Comparison of ENCODE assay signal across 8 cellular contexts in genomic region chr3:129160891-129161859, GRCh38. TPM values are rescaled to one million over a fixed set of nuclear protein-coding genes. Genes with fewer than 3 reads are reported as not detected.
A peak's percentile ranks its signal among the peaks of the same experiment; 100 is the strongest.
DNase-seq lines count a peak whose midpoint lies in the region; ATAC-seq and TF ChIP-seq lines count a peak whose summit lies in the region.

Gene ISY1 (minus strand): TSS chr3:129161063. CDS start chr3:129160975, 88 bp downstream.

- ATAC-seq in HG02870 (IDR thresholded peaks at IDR 0.05; ENCODE audit: unreplicated experiment) (peak; percentile 81), heart right ventricle (peak; percentile 91 to 98 (median 95))

- H3K4me1 ChIP-seq in adrenal gland (replicated peaks in 1 of 2) (peaks cover 17% of the 10 kb centered on the region in 2 donors), heart right ventricle (peaks cover 8 to 33% (median 21%) of the 10 kb centered on the region in 9 donors)

- peak within 1 kb of the TSS; percentile 100 for H3K27ac Mint-ChIP-seq in progenitor cell of endocrine pancreas

- H3K36me3 Mint-ChIP-seq in progenitor cell of endocrine pancreas (ENCODE audit: insufficient read depth) = peaks cover 6% of the 10 kb centered on the region

- H3K9me3 Mint-ChIP-seq in progenitor cell of endocrine pancreas (ENCODE audit: low read depth) = no peaks in the 10 kb centered on the region

- H3K9me3 ChIP-seq in adrenal gland (replicated peaks in 1 of 3) (no peaks in the 10 kb centered on the region), heart right ventricle (no peaks in the 10 kb centered on the region)

- peaks cover 16% of the 10 kb centered on the region for H3K4me1 Mint-ChIP-seq in progenitor cell of endocrine pancreas (ENCODE audit: low read depth)

- intact Hi-C loops in adrenal gland (cut with DNase I) = no loop called here
- intact Hi-C loops in heart right ventricle (cut with DNase I) = loop anchor here in 3 of 10 donors (1.0 kb wide), 4 partner anchors 21 to 85 kb away; no protein-coding TSS in a partner anchor

- H3K27me3 Mint-ChIP-seq in progenitor cell of endocrine pancreas = no peaks in the 10 kb centered on the region

- H3K4me3 ChIP-seq in adrenal gland (peak within 1 kb of the TSS; percentile 39 to 87 (median 71)), heart right ventricle (peak within 1 kb of the TSS; percentile 68 to 95 (median 78))

- in situ Hi-C loops in GM13976 (cut with MboI; ENCODE audit: low sequenced_read_pairs, unreplicated experiment) = no loop called here

- WGBS in adrenal gland, 4 donors = 0 to 1% (median 0%) methylated on average over 45 to 67 of the region's 67 CpGs
- 0 to 1% methylated on average over 67 of the region's 67 CpGs for WGBS in heart right ventricle, 2 donors

- TF ChIP-seq CTCF in GM13976 (IDR thresholded peaks at IDR 0.05; ENCODE audit: borderline replicate concordance, control extremely low read depth, extremely low read depth, insufficient read depth, missing control alignments) (peak; percentile 60), adrenal gland (IDR thresholded peaks at IDR 0.05) (peak; percentile 42 to 82 (median 68)), heart right ventricle (IDR thresholded peaks at IDR 0.05) (peak; percentile 44 to 83 (median 75)), progenitor cell of endocrine pancreas (IDR thresholded peaks at IDR 0.05; ENCODE audit: unreplicated experiment) (peak; percentile 88)

- peak; percentile 93 for DNase-seq in GM13976 (ENCODE audit: low spot score)
- peak; percentile 98 for DNase-seq in NCI-H146 (lab: John Stamatoyannopoulos, UW)
- peak; percentile 81 to 96 (median 84) for DNase-seq in T-helper 1 cell
- peak; percentile 88 to 95 (median 92) for DNase-seq in adrenal gland
- DNase-seq in heart right ventricle = peak; percentile 87 to 94
- DNase-seq in progenitor cell of endocrine pancreas (ENCODE audit: low spot score, unreplicated experiment) = peak; percentile 65
- DNase-seq in ureter (ENCODE audit: low spot score) = peak; percentile 92

- H3K4me3 Mint-ChIP-seq in progenitor cell of endocrine pancreas (ENCODE audit: low read depth) = peak within 1 kb of the TSS; percentile 93

- H3K36me3 ChIP-seq in adrenal gland (replicated peaks in 1 of 2) = peaks cover 0 to 38% of the 10 kb centered on the region in 2 donors
- peaks cover 0 to 48% (median 32%) of the 10 kb centered on the region in 9 donors for H3K36me3 ChIP-seq in heart right ventricle

- peak; percentile 70 to 86 for TF ChIP-seq POLR2A in adrenal gland (IDR thresholded peaks at IDR 0.05)

- H3K27ac ChIP-seq in adrenal gland (peak within 1 kb of the TSS; percentile 96 to 98 (median 97)), heart right ventricle (peak within 1 kb of the TSS; percentile 72 to 99 (median 92))

- no peaks in the 10 kb centered on the region for H3K27me3 ChIP-seq in adrenal gland
- no peaks in the 10 kb centered on the region for H3K27me3 ChIP-seq in heart right ventricle

RNA-seq across cellular contexts. Expression of gene ISY1, which starts in this region (rescaled TPM):
- total RNA-seq in adrenal gland (10 to 100 TPM in 7 of 8 donors, 1 to 10 TPM in 1; 4.1 to 40.0 (median 26.1) TPM), heart right ventricle (10 to 100 TPM; 26.7 to 35.4 (median 29.7) TPM), progenitor cell of endocrine pancreas (34.0 and 37.4 TPM in 2 replicates), ureter (34.4 TPM)
- polyA plus RNA-seq in adrenal gland (10 to 100 TPM; 15.0 to 39.7 (median 17.7) TPM), heart right ventricle (10 to 100 TPM; 15.9 to 24.0 TPM)

Comparison
In these comparisons a context has a peak if more than half of its experiments do, and no peak if none do; other contexts are left out.
1. Peak in every context shown above with its lines: DNase-seq, ATAC-seq, H3K4me3 ChIP-seq and H3K27ac ChIP-seq.